ENCODE assay signal across 20 cellular contexts in genomic region chr1:152502496-152503180, GRCh38. TPM values are rescaled to one million over a fixed set of nuclear protein-coding genes. Genes with fewer than 3 reads are reported as not detected.
DNase-seq lines count a peak whose midpoint lies in the region; TF ChIP-seq lines count a peak whose summit lies in the region.
"Had no signal": no experiment of that assay in that cellular context is flagged by ENCODE, and none has a peak within 500 bp of the region (broad histone marks: within the 10 kb centered on the region; RNA-seq: fewer than 3 reads in every experiment).

No MANE protein-coding gene starts in this region.

- H3K36me3 ChIP-seq in MG63, result no peaks in the 10 kb centered on the region
- H3K36me3 ChIP-seq: BLaER1, pancreas had no signal

- CTCF ChIA-PET in activated CD4-positive, alpha-beta T cell treated with anti-CD3 and anti-CD28 coated beads, Interleukin-2, amount 10 ng/mL, durations not matched to agents 7 days and 5 days (lab: Charles Lee), result no interaction called here

- no peaks in the 10 kb centered on the region for H3K4me1 Mint-ChIP-seq in activated CD4-positive, alpha-beta T cell treated with anti-CD3 and anti-CD28 coated beads, Interleukin-2, amount 10 ng/mL, durations not matched to agents 7 days and 5 days
- H3K4me1 Mint-ChIP-seq in chondrocyte (ENCODE audit: low read depth), result no peaks in the 10 kb centered on the region
- H3K4me1 Mint-ChIP-seq: naive thymus-derived CD8-positive, alpha-beta T cell; stimulated activated naive CD8-positive, alpha-beta T cell treated with anti-CD3 and anti-CD28 coated beads, Interleukin-15, amount 100 ng/mL, for 72 hours had no signal

- no peaks in the 10 kb centered on the region for H3K27me3 ChIP-seq in MG63
- H3K27me3 ChIP-seq: BLaER1 had no signal

- no peaks in the 10 kb centered on the region for H3K9me3 ChIP-seq in MG63
- H3K9me3 ChIP-seq: BLaER1, pancreas had no signal

- no peaks in the 10 kb centered on the region for H3K36me3 Mint-ChIP-seq in activated CD4-positive, alpha-beta T cell treated with anti-CD3 and anti-CD28 coated beads, Interleukin-2, amount 10 ng/mL, durations not matched to agents 7 days and 5 days (ENCODE audit: low read depth)
- H3K36me3 Mint-ChIP-seq in chondrocyte (ENCODE audit: low read depth), result no peaks in the 10 kb centered on the region
- H3K36me3 Mint-ChIP-seq: activated naive CD4-positive, alpha-beta T cell treated with anti-CD3 and anti-CD28 coated beads, Interleukin-2, amount 50 U/mL, for 72 hours; naive thymus-derived CD8-positive, alpha-beta T cell; type B pancreatic cell had no signal

- H3K27ac Mint-ChIP-seq in activated CD4-positive, alpha-beta T cell treated with anti-CD3 and anti-CD28 coated beads, Interleukin-2, amount 10 ng/mL, durations not matched to agents 7 days and 5 days, result no peak overlapping the region
- H3K27ac Mint-ChIP-seq in chondrocyte (ENCODE audit: unreplicated experiment), result no peak overlapping the region
- H3K27ac Mint-ChIP-seq: activated naive CD4-positive, alpha-beta T cell treated with anti-CD3 and anti-CD28 coated beads, Interleukin-2, amount 50 U/mL, for 72 hours; naive thymus-derived CD8-positive, alpha-beta T cell; stimulated activated naive CD8-positive, alpha-beta T cell treated with anti-CD3 and anti-CD28 coated beads, Interleukin-15, amount 100 ng/mL, for 72 hours; type B pancreatic cell had no signal

- no peak overlapping the region for H3K4me3 Mint-ChIP-seq in activated CD4-positive, alpha-beta T cell treated with anti-CD3 and anti-CD28 coated beads, Interleukin-2, amount 10 ng/mL, durations not matched to agents 7 days and 5 days
- no peak overlapping the region for H3K4me3 Mint-ChIP-seq in chondrocyte (ENCODE audit: unreplicated experiment)
- H3K4me3 Mint-ChIP-seq: naive thymus-derived CD8-positive, alpha-beta T cell; stimulated activated naive CD8-positive, alpha-beta T cell treated with anti-CD3 and anti-CD28 coated beads, Interleukin-15, amount 100 ng/mL, for 72 hours; type B pancreatic cell had no signal

- no peaks in the 10 kb centered on the region for H3K27me3 Mint-ChIP-seq in activated CD4-positive, alpha-beta T cell treated with anti-CD3 and anti-CD28 coated beads, Interleukin-2, amount 10 ng/mL, durations not matched to agents 7 days and 5 days
- no peaks in the 10 kb centered on the region for H3K27me3 Mint-ChIP-seq in chondrocyte (ENCODE audit: low read depth)
- H3K27me3 Mint-ChIP-seq: type B pancreatic cell had no signal

- POLR2A ChIA-PET in activated CD4-positive, alpha-beta T cell treated with anti-CD3 and anti-CD28 coated beads, Interleukin-2, amount 10 ng/mL, durations not matched to agents 7 days and 5 days (lab: Charles Lee), result no interaction called here

- TF ChIP-seq CTCF in retinal pigment epithelial cell (conservative IDR thresholded peaks at IDR 0.05; ENCODE audit: low read depth, low read length) (no peak), chondrocyte (IDR thresholded peaks at IDR 0.05) (no peak)

- no peak overlapping the region for H3K4me3 ChIP-seq in MG63
- no peak overlapping the region for H3K4me3 ChIP-seq in retinal pigment epithelial cell (ENCODE audit: low read length)
- H3K4me3 ChIP-seq: BLaER1, pancreas had no signal

- peak; percentile 93 for DNase-seq in ELR (ENCODE audit: low read depth)
- DNase-seq in MG63, result peak; percentile 76
- peak; percentile 96 for DNase-seq in epithelial cell of prostate (ENCODE audit: low read depth, low spot score)
- DNase-seq in retinal pigment epithelial cell (ENCODE audit: low read depth), result peak; percentile 14
- no peak for DNase-seq in activated CD4-positive, alpha-beta T cell treated with anti-CD3 and anti-CD28 coated beads, Interleukin-2, amount 10 ng/mL, durations not matched to agents 7 days and 5 days
- no peak for DNase-seq in kidney glomerular epithelial cell (lab: John Stamatoyannopoulos, UW)
- no peak for DNase-seq in iPS-NIHi7 (ENCODE audit: extremely low spot score)
- no peak for DNase-seq in chondrocyte (ENCODE audit: low spot score)
- DNase-seq: GDM1; naive thymus-derived CD8-positive, alpha-beta T cell; NCI-H1436 treated with DMSO at 0.1 percent for 48 hours; NCI-H2171; pancreas; stimulated activated naive CD8-positive, alpha-beta T cell treated with anti-CD3 and anti-CD28 coated beads, Interleukin-15, amount 100 ng/mL, for 72 hours had no signal

- no peaks in the 10 kb centered on the region for H3K9me3 Mint-ChIP-seq in activated CD4-positive, alpha-beta T cell treated with anti-CD3 and anti-CD28 coated beads, Interleukin-2, amount 10 ng/mL, durations not matched to agents 7 days and 5 days
- peaks cover 19% of the 10 kb centered on the region for H3K9me3 Mint-ChIP-seq in chondrocyte (ENCODE audit: low read depth)
- H3K9me3 Mint-ChIP-seq: activated naive CD4-positive, alpha-beta T cell treated with anti-CD3 and anti-CD28 coated beads, Interleukin-2, amount 50 U/mL, for 72 hours; naive thymus-derived CD8-positive, alpha-beta T cell; stimulated activated naive CD8-positive, alpha-beta T cell treated with anti-CD3 and anti-CD28 coated beads, Interleukin-15, amount 100 ng/mL, for 72 hours; type B pancreatic cell had no signal

- H3K27ac ChIP-seq in epithelial cell of prostate, result peak overlapping the region; percentile 97
- H3K27ac ChIP-seq: BLaER1 had no signal

RNA-seq across cellular contexts. Expression of gene LCE5A, which starts 8.0 kb away (rescaled TPM):
- not detected in 2 replicates for total RNA-seq in MG63 (2014; rRNA removed; shearing (Covaris generic); ENCODE audit: low replicate concordance)
- not detected for total RNA-seq in activated CD4-positive, alpha-beta T cell treated with anti-CD3 and anti-CD28 coated beads, Interleukin-2, amount 10 ng/mL, durations not matched to agents 7 days and 5 days
- not detected in 3 replicates for total RNA-seq in chondrocyte
- total RNA-seq: activated naive CD4-positive, alpha-beta T cell treated with anti-CD3 and anti-CD28 coated beads, Interleukin-2, amount 50 U/mL, for 72 hours; frontal cortex; mesenteric fat pad; naive thymus-derived CD8-positive, alpha-beta T cell; pancreas; skeletal muscle tissue had no signal

RNA-seq across cellular contexts. Expression of gene CRCT1, which starts 11.6 kb away (rescaled TPM):
- total RNA-seq in MG63 (2014; rRNA removed; shearing (Covaris generic); ENCODE audit: low replicate concordance), result not detected in 2 replicates
- total RNA-seq in activated CD4-positive, alpha-beta T cell treated with anti-CD3 and anti-CD28 coated beads, Interleukin-2, amount 10 ng/mL, durations not matched to agents 7 days and 5 days, result not detected
- not detected in 3 replicates for total RNA-seq in chondrocyte
- total RNA-seq: activated naive CD4-positive, alpha-beta T cell treated with anti-CD3 and anti-CD28 coated beads, Interleukin-2, amount 50 U/mL, for 72 hours; frontal cortex; mesenteric fat pad; naive thymus-derived CD8-positive, alpha-beta T cell; pancreas; skeletal muscle tissue had no signal

Comparison
In these comparisons a context has a peak if more than half of its experiments do, and no peak if none do; other contexts are left out.
1. DNase-seq: peak in ELR (single experiment), MG63 (single experiment), epithelial cell of prostate (single experiment) and retinal pigment epithelial cell (single experiment); none in activated CD4-positive, alpha-beta T cell treated with anti-CD3 and anti-CD28 coated beads, Interleukin-2, amount 10 ng/mL, durations not matched to agents 7 days and 5 days (single experiment), kidney glomerular epithelial cell (single experiment), iPS-NIHi7 (single experiment) and chondrocyte (single experiment).